Comparison of ENCODE assay signal across 9 cellular contexts in genomic region chr2:177784449-177784845, GRCh38.
DNase-seq lines count a peak whose midpoint lies in the region; ATAC-seq and TF ChIP-seq lines count a peak whose summit lies in the region.
"Had no signal": no experiment of that assay in that cellular context is flagged by ENCODE, and none has a peak within 500 bp of the region (broad histone marks: within the 10 kb centered on the region; RNA-seq: fewer than 3 reads in every experiment).

No MANE protein-coding gene starts in this region.

- no peak for DNase-seq in activated CD4-positive, CD25-positive, alpha-beta regulatory T cell (lab: John Stamatoyannopoulos, UW)
- DNase-seq in fibroblast of gingiva (ENCODE audit: low read depth) (peak; percentile 83), activated gamma-delta T cell treated with Interleukin-2 at 50 U/mL for 16 hours (no peak), G401 (ENCODE audit: low spot score) (no peak)
- DNase-seq in stimulated activated effector memory CD8-positive, alpha-beta T cell treated with anti-CD3 and anti-CD28 coated beads, Interleukin-12 subunit alpha, Interleukin-12 subunit beta, amount 100 ng/mL, for 72 hours (ENCODE audit: low spot score in 2 of 2): no peak
- DNase-seq: islet precursor cell had no signal

- no peaks in the 10 kb centered on the region for H3K27me3 ChIP-seq in Loucy (ENCODE audit: insufficient read depth, low read length, poor library complexity, severe bottlenecking)

- peak overlapping the region; percentile 75 for H3K4me2 ChIP-seq in Loucy (ENCODE audit: low read depth, low read length, poor library complexity, severe bottlenecking)

- H3K9ac ChIP-seq in Loucy (ENCODE audit: low read depth, low read length, poor library complexity, severe bottlenecking): peak overlapping the region; percentile 20

- in situ Hi-C loops in G401 (cut with HindIII; ENCODE audit: low sequenced_read_pairs): no loop called here

- peak overlapping the region; percentile 50 for H3K4me3 Mint-ChIP-seq in stimulated activated effector memory CD8-positive, alpha-beta T cell treated with anti-CD3 and anti-CD28 coated beads, Interleukin-12 subunit alpha, Interleukin-12 subunit beta, amount 100 ng/mL, for 72 hours

- H3K4me1 ChIP-seq in Loucy (ENCODE audit: insufficient read depth, low read length, poor library complexity, severe bottlenecking): peaks cover 26% of the 10 kb centered on the region

- H3K79me2 ChIP-seq in Loucy (ENCODE audit: insufficient read depth, low read length): no peaks in the 10 kb centered on the region

- no peaks in the 10 kb centered on the region for H3K9me3 ChIP-seq in Loucy (ENCODE audit: insufficient read depth, low read depth, low read length)

- TF ChIP-seq CTCF in Loucy (conservative IDR thresholded peaks at IDR 0.05; ENCODE audit: low read length): no peak

- H2AFZ ChIP-seq in Loucy (ENCODE audit: low read length): peak overlapping the region; percentile 2; the same call in 1 of the 2 replicates

- no peaks in the 10 kb centered on the region for H3K9me2 ChIP-seq in Loucy (replicated peaks; ENCODE audit: low read depth, low read length)

- no peaks in the 10 kb centered on the region for H4K20me1 ChIP-seq in Loucy (ENCODE audit: insufficient read depth, low read length, poor library complexity, severe bottlenecking)

- H3F3A ChIP-seq in Loucy (ENCODE audit: low read depth): no peaks in the 10 kb centered on the region

- H3K36me3 ChIP-seq in Loucy (ENCODE audit: insufficient read depth, low read length): no peaks in the 10 kb centered on the region

- H3K36me3 Mint-ChIP-seq in stimulated activated effector memory CD8-positive, alpha-beta T cell treated with anti-CD3 and anti-CD28 coated beads, Interleukin-12 subunit alpha, Interleukin-12 subunit beta, amount 100 ng/mL, for 72 hours: peaks cover 6% of the 10 kb centered on the region

- no peaks in the 10 kb centered on the region for H3K9me3 Mint-ChIP-seq in stimulated activated effector memory CD8-positive, alpha-beta T cell treated with anti-CD3 and anti-CD28 coated beads, Interleukin-12 subunit alpha, Interleukin-12 subunit beta, amount 100 ng/mL, for 72 hours

- H3K4me3 ChIP-seq in Loucy (ENCODE audit: low read length, poor library complexity, severe bottlenecking): peak overlapping the region; percentile 65

- ATAC-seq in activated CD4-positive, CD25-positive, alpha-beta regulatory T cell treated with anti-CD3 and anti-CD28 coated beads, Interleukin-2, amount 50 U/mL, for 24 hours: peak; percentile 38 to 55
- ATAC-seq in stimulated activated effector memory CD8-positive, alpha-beta T cell treated with anti-CD3 and anti-CD28 coated beads, Interleukin-12 subunit alpha, Interleukin-12 subunit beta, amount 100 ng/mL, for 72 hours: no peak
- ATAC-seq in GM18517 (IDR thresholded peaks at IDR 0.05; ENCODE audit: unreplicated experiment): no peak

- H3K4me1 Mint-ChIP-seq in stimulated activated effector memory CD8-positive, alpha-beta T cell treated with anti-CD3 and anti-CD28 coated beads, Interleukin-12 subunit alpha, Interleukin-12 subunit beta, amount 100 ng/mL, for 72 hours: peaks cover 34% of the 10 kb centered on the region

- peak overlapping the region; percentile 83 for H3K27ac Mint-ChIP-seq in stimulated activated effector memory CD8-positive, alpha-beta T cell treated with anti-CD3 and anti-CD28 coated beads, Interleukin-12 subunit alpha, Interleukin-12 subunit beta, amount 100 ng/mL, for 72 hours

Comparison
In these comparisons a context has a peak if more than half of its experiments do, and no peak if none do; other contexts are left out.
1. ATAC-seq: peak in activated CD4-positive, CD25-positive, alpha-beta regulatory T cell treated with anti-CD3 and anti-CD28 coated beads, Interleukin-2, amount 50 U/mL, for 24 hours (2 of 2); none in stimulated activated effector memory CD8-positive, alpha-beta T cell treated with anti-CD3 and anti-CD28 coated beads, Interleukin-12 subunit alpha, Interleukin-12 subunit beta, amount 100 ng/mL, for 72 hours (single experiment) and GM18517 (single experiment).